In the genomic region with DNA sequence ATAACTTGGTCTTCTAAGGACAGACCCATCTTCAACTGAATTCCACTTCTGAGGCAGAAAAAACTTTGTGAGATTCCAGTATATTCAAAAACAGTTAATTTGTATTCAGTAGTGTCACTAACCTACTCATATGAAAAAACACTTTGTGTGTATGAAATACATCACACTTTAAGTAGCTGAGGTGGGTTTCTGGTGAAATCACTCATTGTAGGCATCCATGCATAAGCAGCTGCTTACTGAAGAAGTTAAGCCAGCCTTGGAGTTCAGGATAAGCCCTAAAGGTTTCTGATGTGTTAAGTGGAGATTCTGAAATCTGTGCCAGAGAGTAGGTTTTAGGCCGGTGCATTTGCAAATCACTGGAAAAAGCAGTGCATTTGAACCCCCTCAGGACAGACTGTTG, we compare ENCODE assay signal across 26 cellular contexts.
DNase-seq lines count a peak whose midpoint lies in the region; ATAC-seq, FAIRE-seq and TF ChIP-seq lines count a peak whose summit lies in the region.
"Had no signal": no experiment of that assay in that cellular context is flagged by ENCODE, and none has a peak within 500 bp of the region (broad histone marks: within the 10 kb centered on the region; RNA-seq: fewer than 3 reads in every experiment).

No MANE protein-coding gene starts in this region.

- no peak overlapping the region for H2BK120ac ChIP-seq in mesenchymal stem cell (ENCODE audit: low read depth, low read length)

- H3K36me3 Mint-ChIP-seq in memory B cell, result peaks cover 13% of the 10 kb centered on the region
- peaks cover 29 to 47% of the 10 kb centered on the region in 2 donors for H3K36me3 Mint-ChIP-seq in stimulated activated naive B cell treated with anti-CD40 and anti-IgM and Interleukin-4, amounts not matched to agents 10 μg/mL and 1 μg/mL and 100 μg/mL, for 72 hours

- H3K36me3 ChIP-seq in mesenchymal stem cell (ENCODE audit: control insufficient read depth in 1 of 2, insufficient read depth in 2 of 2, low read depth in 1 of 2, low read length in 2 of 2), result no peaks in the 10 kb centered on the region

- no peak overlapping the region for H3K27ac ChIP-seq in mesenchymal stem cell (ENCODE audit: low read length, poor library complexity, severe bottlenecking)
- H3K27ac ChIP-seq: BLaER1, RWPE1, SK-N-MC had no signal

- no peak overlapping the region for H2BK15ac ChIP-seq in mesenchymal stem cell (ENCODE audit: low read depth, poor library complexity, severe bottlenecking)

- no peak for ATAC-seq in memory B cell (ENCODE audit: low read depth)
- peak; percentile 38 to 49 for ATAC-seq in stimulated activated naive B cell treated with anti-CD40 and anti-IgM and Interleukin-4, amounts not matched to agents 10 μg/mL and 1 μg/mL and 100 μg/mL, for 72 hours (replicated peaks)

- no peak overlapping the region for H3K4ac ChIP-seq in mesenchymal stem cell (ENCODE audit: low read depth in 1 of 2, low read length in 2 of 2)

- no peaks in the 10 kb centered on the region for H3K9me3 Mint-ChIP-seq in memory B cell
- H3K9me3 Mint-ChIP-seq in stimulated activated naive B cell treated with anti-CD40 and anti-IgM and Interleukin-4, amounts not matched to agents 10 μg/mL and 1 μg/mL and 100 μg/mL, for 72 hours, result peaks cover 0 to 2% of the 10 kb centered on the region in 2 donors
- H3K9me3 Mint-ChIP-seq: CD4-positive, alpha-beta T cell had no signal

- no peak overlapping the region for H4K8ac ChIP-seq in mesenchymal stem cell (ENCODE audit: low read length)

- H3K18ac ChIP-seq in mesenchymal stem cell (ENCODE audit: low read depth in 1 of 2, low read length in 2 of 2), result no peak overlapping the region

- H4K91ac ChIP-seq in mesenchymal stem cell (ENCODE audit: low read length), result no peak overlapping the region

- no CpG with 5 or more reads among the region's 1 CpG for WGBS in mesenchymal stem cell

- no peak overlapping the region for H3K23ac ChIP-seq in mesenchymal stem cell (ENCODE audit: low read length in 2 of 2)

- no peak overlapping the region for H3K14ac ChIP-seq in mesenchymal stem cell (ENCODE audit: low read length in 2 of 2)

- no peak for TF ChIP-seq CTCF in GM12865 (IDR thresholded peaks at IDR 0.05; ENCODE audit: insufficient read depth, low read depth, low read length, missing control alignments)

- H3K79me1 ChIP-seq in mesenchymal stem cell (replicated peaks; ENCODE audit: low read length, poor library complexity, severe bottlenecking), result peaks cover 1% of the 10 kb centered on the region

- no peaks in the 10 kb centered on the region for H3K9me3 ChIP-seq in mesenchymal stem cell (ENCODE audit: control insufficient read depth, low read length)
- H3K9me3 ChIP-seq: Caco-2 had no signal

- peak; percentile 38 for DNase-seq in GM12865 (ENCODE audit: low read depth)
- DNase-seq in GM19239 (ENCODE audit: insufficient read length, low spot score), result no peak
- no peak for DNase-seq in memory B cell (ENCODE audit: low spot score in 2 of 2)
- no peak for DNase-seq in stimulated activated naive B cell treated with anti-CD40 and anti-IgM and Interleukin-4, amounts not matched to agents 10 μg/mL and 1 μg/mL and 100 μg/mL, for 72 hours
- DNase-seq in NCI-H748 treated with DMSO at 0.1 percent for 48 hours (lab: John Stamatoyannopoulos, UW), result no peak
- no peak for DNase-seq in activated naive CD4-positive, alpha-beta T cell treated with Interleukin-2 at 50 U/mL for 16 hours
- no peak for DNase-seq in mesenchymal stem cell
- DNase-seq: Caco-2; CD4-positive, alpha-beta T cell; DMS153; GDM1; GOT3; HCEC 1CT; KBM-7; NCI-H1092 treated with DMSO at 0.1 percent for 48 hours; NCI-H146; NCI-H2029; NCI-H2227 treated with DMSO at 0.1 percent for 48 hours; NCI-H510A treated with DMSO at 0.1 percent for 48 hours; NCI-H774; NK-92 treated with Interleukin-12 subunit alpha and Interleukin-12 subunit beta, amount 100 ng/mL, for 24 hours; SHP77 treated with DMSO at 0.1 percent for 48 hours; SW 1271 had no signal

- no peak overlapping the region for H3K9ac ChIP-seq in mesenchymal stem cell (ENCODE audit: low read length)
- H3K9ac ChIP-seq: BLaER1 had no signal

- H2AFZ ChIP-seq in mesenchymal stem cell (ENCODE audit: low read depth, low read length), result no peak overlapping the region

- H3K27me3 ChIP-seq in mesenchymal stem cell (ENCODE audit: control insufficient read depth in 1 of 2, insufficient read depth in 1 of 2, low read length in 2 of 2), result no peaks in the 10 kb centered on the region
- H3K27me3 ChIP-seq: BLaER1 had no signal

- no peak overlapping the region for H2BK12ac ChIP-seq in mesenchymal stem cell (ENCODE audit: low read length in 2 of 2)

- H3K4me3 ChIP-seq in GM12865 (ENCODE audit: low read depth, low read length) (no peak overlapping the region), mesenchymal stem cell (ENCODE audit: insufficient read depth in 1 of 2, low read depth in 1 of 2, low read length in 2 of 2) (no peak overlapping the region)
- H3K4me3 ChIP-seq: BLaER1, SK-N-MC had no signal

- peak; percentile 57 for FAIRE-seq in GM19239 (lab: Jason Lieb, UNC)

- H3K27me3 Mint-ChIP-seq in memory B cell, result no peaks in the 10 kb centered on the region
- H3K27me3 Mint-ChIP-seq in stimulated activated naive B cell treated with anti-CD40 and anti-IgM and Interleukin-4, amounts not matched to agents 10 μg/mL and 1 μg/mL and 100 μg/mL, for 72 hours, result no peaks in the 10 kb centered on the region
- H3K27me3 Mint-ChIP-seq: CD4-positive, alpha-beta T cell had no signal

- H3K4me1 ChIP-seq in mesenchymal stem cell (ENCODE audit: control insufficient read depth, insufficient read depth, low read depth, low read length), result no peaks in the 10 kb centered on the region

- no peak overlapping the region for H3K4me3 Mint-ChIP-seq in memory B cell
- no peak overlapping the region for H3K4me3 Mint-ChIP-seq in stimulated activated naive B cell treated with anti-CD40 and anti-IgM and Interleukin-4, amounts not matched to agents 10 μg/mL and 1 μg/mL and 100 μg/mL, for 72 hours
- H3K4me3 Mint-ChIP-seq: CD4-positive, alpha-beta T cell had no signal

- H3K27ac Mint-ChIP-seq in memory B cell, result peak overlapping the region; percentile 74
- H3K27ac Mint-ChIP-seq in stimulated activated naive B cell treated with anti-CD40 and anti-IgM and Interleukin-4, amounts not matched to agents 10 μg/mL and 1 μg/mL and 100 μg/mL, for 72 hours, result peak overlapping the region; percentile 95

- H2AK5ac ChIP-seq in mesenchymal stem cell (ENCODE audit: low read length, severe bottlenecking), result no peak overlapping the region

- no peak overlapping the region for H2BK5ac ChIP-seq in mesenchymal stem cell (ENCODE audit: low read depth, low read length, poor library complexity, severe bottlenecking)

- peaks cover 43% of the 10 kb centered on the region for H3K4me1 Mint-ChIP-seq in memory B cell
- H3K4me1 Mint-ChIP-seq in stimulated activated naive B cell treated with anti-CD40 and anti-IgM and Interleukin-4, amounts not matched to agents 10 μg/mL and 1 μg/mL and 100 μg/mL, for 72 hours, result peaks cover 48 to 68% of the 10 kb centered on the region in 2 donors

- no peak overlapping the region for H3K4me2 ChIP-seq in mesenchymal stem cell (ENCODE audit: low read length, poor library complexity, severe bottlenecking)
- H3K4me2 ChIP-seq: BLaER1 had no signal
